In genomic region chr19:16324384-16325160, GRCh38 we compare ENCODE assay signal across 8 cellular contexts. TPM values are rescaled to one million over a fixed set of nuclear protein-coding genes. Genes with fewer than 3 reads are reported as not detected.
DNase-seq lines count a peak whose midpoint lies in the region; ATAC-seq, FAIRE-seq and TF ChIP-seq lines count a peak whose summit lies in the region.

Gene KLF2 (plus strand): TSS chr19:16324826. CDS start chr19:16324924, 98 bp downstream.

- H4K20me1 ChIP-seq in endothelial cell of umbilical vein (replicated peaks; ENCODE audit: control insufficient read depth, extremely low read depth, insufficient read depth, low read length), result no peaks in the 10 kb centered on the region

- peak; percentile 82 to 95 for DNase-seq in NOMO-1 (lab: John Stamatoyannopoulos, UW; ENCODE audit: unreplicated experiment in 2 of 2)
- DNase-seq in activated CD8-positive, alpha-beta memory T cell treated with anti-CD3 and anti-CD28 coated beads, Interleukin-2, amount 50 U/mL, for 1 hour (ENCODE audit: extremely low read depth), result peak; percentile 87
- peak; percentile 94 for DNase-seq in endothelial cell of umbilical vein (ENCODE audit: low read depth, low spot score)
- DNase-seq in middle frontal gyrus (ENCODE audit: extremely low spot score, low spot score), result peak; percentile 44
- DNase-seq in stimulated activated CD8-positive, alpha-beta memory T cell treated with anti-CD3 and anti-CD28 coated beads, Interleukin-15, amount 100 ng/mL, for 48 hours (ENCODE audit: low read depth in 2 of 2), result peak; percentile 76 to 77

- dilution Hi-C loops in endothelial cell of umbilical vein (cut with MboI; ENCODE audit: extremely low pct_ligation_motif_present, low sequenced_read_pairs), result no loop called here

- intact Hi-C loops in endothelial cell of umbilical vein (cut with micrococcal nuclease), result loop anchor here (1.0 to 10.0 kb wide), 7 partner anchors 8 to 250 kb away; partner anchors contain the start of genes AP1M1 and TPM4

- no peaks in the 10 kb centered on the region for H3K9me3 ChIP-seq in endothelial cell of umbilical vein (replicated peaks; ENCODE audit: control insufficient read depth, insufficient read depth, low read length)

- H2AFZ ChIP-seq in ACC112 (ENCODE audit: low read length, unreplicated experiment) (no peak within 1 kb of the TSS), endothelial cell of umbilical vein (ENCODE audit: low read depth, low read length) (no peak within 1 kb of the TSS)

- H3K9me1 ChIP-seq in endothelial cell of umbilical vein (replicated peaks; ENCODE audit: control insufficient read depth, extremely low read depth, insufficient read depth, low read length), result no peaks in the 10 kb centered on the region

- H3K36me3 ChIP-seq in ACC112 (ENCODE audit: insufficient read depth, low read length) (peaks cover 10% of the 10 kb centered on the region), endothelial cell of umbilical vein (ENCODE audit: control insufficient read depth in 2 of 2, extremely low read depth in 1 of 2, insufficient read depth in 2 of 2, low read length in 2 of 2) (no peaks in the 10 kb centered on the region)

- FAIRE-seq in endothelial cell of umbilical vein (lab: Jason Lieb, UNC), result peak; percentile 93

- peak; percentile 65 for ATAC-seq in HG03097 (IDR thresholded peaks at IDR 0.05; ENCODE audit: low FRiP score, unreplicated experiment)

- no TSS peak for BruUV-seq in endothelial cell of umbilical vein (replicated peaks; lab: Mats Ljungman, UMichigan)

- CTCF ChIA-PET in endothelial cell of umbilical vein (lab: Charles Lee), result interaction anchor here (0.7 to 2.2 kb wide), 11 partner anchors 9 to 66 kb away, joined by 3 to 27 read pairs (median 4); no protein-coding TSS in a partner anchor

- H3K9ac ChIP-seq in endothelial cell of umbilical vein (replicated peaks; ENCODE audit: extremely low read depth, insufficient read depth, low read length), result peak within 1 kb of the TSS; percentile 94

- peak within 1 kb of the TSS; percentile 85 for H3K4me2 ChIP-seq in endothelial cell of umbilical vein (ENCODE audit: insufficient read depth, low read length)

- H3K27me3 ChIP-seq in ACC112 (ENCODE audit: insufficient read depth, low read length) (no peaks in the 10 kb centered on the region), endothelial cell of umbilical vein (ENCODE audit: control insufficient read depth in 2 of 2, insufficient read depth in 2 of 2, low read length in 2 of 2) (no peaks in the 10 kb centered on the region)

- H3K79me2 ChIP-seq in ACC112 (ENCODE audit: control insufficient read depth, insufficient read depth, low read length, unreplicated experiment) (peaks cover 14% of the 10 kb centered on the region), endothelial cell of umbilical vein (ENCODE audit: control insufficient read depth, insufficient read depth, low read length) (peaks cover 26% of the 10 kb centered on the region)

- peaks cover 5% of the 10 kb centered on the region for H3K4me1 ChIP-seq in ACC112 (ENCODE audit: control insufficient read depth, insufficient read depth, low read length, unreplicated experiment)
- H3K4me1 ChIP-seq in endothelial cell of umbilical vein (ENCODE audit: control insufficient read depth, extremely low read depth, insufficient read depth, low read length), result peaks cover 29% of the 10 kb centered on the region

- peak within 1 kb of the TSS; percentile 91 for H3K4me3 ChIP-seq in ACC112 (ENCODE audit: low read depth, low read length)
- H3K4me3 ChIP-seq in endothelial cell of umbilical vein (replicated peaks in 1 of 3; ENCODE audit: insufficient read depth in 1 of 3, low read depth in 1 of 3, low read length in 3 of 3), result peak within 1 kb of the TSS; percentile 71 to 93 (median 90)

- TF ChIP-seq POLR2A in GM18526 (IDR thresholded peaks at IDR 0.05; ENCODE audit: extremely low read depth, insufficient read length) (peak; percentile 58), endothelial cell of umbilical vein (IDR thresholded peaks at IDR 0.05; ENCODE audit: low read depth, low read length) (peak; percentile 99)

- POLR2A ChIA-PET in endothelial cell of umbilical vein (lab: Charles Lee), result interaction anchor here (0.5 to 2.2 kb wide), 20 partner anchors 9 to 81 kb away, joined by 3 to 51 read pairs (median 5); no protein-coding TSS in a partner anchor

- H3K27ac ChIP-seq in ACC112 (ENCODE audit: low read depth, low read length) (peak within 1 kb of the TSS; percentile 65), endothelial cell of umbilical vein (ENCODE audit: insufficient read depth, low read depth, low read length) (peak within 1 kb of the TSS; percentile 79)

- TF ChIP-seq CTCF in endothelial cell of umbilical vein (IDR thresholded peaks at IDR 0.05; ENCODE audit: extremely low read depth in 1 of 2, insufficient read depth in 1 of 2, low read depth in 1 of 2, low read length in 2 of 2), result no peak

TF ChIP-seq in endothelial cell of umbilical vein, 7 proteins besides CTCF, POLR2A, EP300 and RAD21:
- TF ChIP-seq GATA2 (IDR thresholded peaks at IDR 0.05; ENCODE audit: insufficient read depth, insufficient read length, low read depth, low read length) (no peak), EZH2 (IDR thresholded peaks at IDR 0.05; ENCODE audit: borderline replicate concordance, low read depth, low read length, severe bottlenecking) (no peak), MAX (IDR thresholded peaks at IDR 0.05; ENCODE audit: insufficient read depth, insufficient read length) (no peak), MYC (IDR thresholded peaks at IDR 0.05; ENCODE audit: low read depth, low read length) (no peak), POLR2AphosphoS5 (IDR thresholded peaks at IDR 0.05; ENCODE audit: insufficient read depth, low read depth, low read length) (peak; percentile 100)

RNA-seq across cellular contexts. Expression of gene KLF2, which starts in this region (rescaled TPM):
- 23.4 and 37.7 TPM in 2 replicates for total RNA-seq in endothelial cell of umbilical vein
- polyA plus RNA-seq in endothelial cell of umbilical vein, result 30.3 and 30.6 TPM in 2 replicates
- 14.0 and 24.3 TPM in 2 replicates for polyA plus RNA-seq in endothelial cell of umbilical vein (2011; cell fraction: cytosol; rRNA removed)
- polyA plus RNA-seq in endothelial cell of umbilical vein (2011; cell fraction: nucleus; rRNA removed), result 54.3 and 60.2 TPM in 2 replicates
- polyA plus RNA-seq in endothelial cell of umbilical vein (2012), result 30.3 and 45.3 TPM in 2 replicates
- polyA minus RNA-seq in endothelial cell of umbilical vein, result 2.1 and 3.0 TPM in 2 replicates
- polyA minus RNA-seq in endothelial cell of umbilical vein (2011; cell fraction: cytosol; rRNA and poly(A)+ RNA removed), result 2.5 TPM
- 15.2 and 55.6 TPM in 2 replicates for polyA minus RNA-seq in endothelial cell of umbilical vein (2011; cell fraction: nucleus; rRNA and poly(A)+ RNA removed)

Comparison
In these comparisons a context has a peak if more than half of its experiments do, and no peak if none do; other contexts are left out.
1. Peak in every context shown above with its lines: DNase-seq, ATAC-seq, H3K4me3 ChIP-seq and H3K27ac ChIP-seq.
2. DNase-seq: peak in every context shown above with its lines; median percentile 94 in endothelial cell of umbilical vein; 88 in NOMO-1; 87 in activated CD8-positive, alpha-beta memory T cell treated with anti-CD3 and anti-CD28 coated beads, Interleukin-2, amount 50 U/mL, for 1 hour; 76 in stimulated activated CD8-positive, alpha-beta memory T cell treated with anti-CD3 and anti-CD28 coated beads, Interleukin-15, amount 100 ng/mL, for 48 hours; 44 in middle frontal gyrus.